Comparison of ENCODE assay signal across 9 cellular contexts in genomic region chr10:46998192-46998591, GRCh38.
"Had no signal": no experiment of that assay in that cellular context is flagged by ENCODE, and none has a peak within 500 bp of the region (broad histone marks: within the 10 kb centered on the region; RNA-seq: fewer than 3 reads in every experiment).

No MANE protein-coding gene starts in this region.

- H3K9ac ChIP-seq: GM23248 had no signal

- DNase-seq: GM23248, GOT3, H7, HFFc6, KG1 had no signal

- H3K27ac Mint-ChIP-seq: HFFc6, IgD-negative memory B cell had no signal

- H3K27ac ChIP-seq: GM23248, HL-60 had no signal

- H3K4me3 ChIP-seq: GM23248, HAP-1 had no signal

- ATAC-seq: HCT116 had no signal

- H3K9me3 ChIP-seq: HAP-1 had no signal

- H2AFZ ChIP-seq: GM23248 had no signal

- H3K9me3 Mint-ChIP-seq: HFFc6 had no signal

- H3K36me3 ChIP-seq: HAP-1 had no signal

- H3K4me3 Mint-ChIP-seq: HFFc6 had no signal

- H3K36me3 Mint-ChIP-seq: IgD-negative memory B cell had no signal

- H3K4me1 ChIP-seq: HAP-1 had no signal
